Comparison of ENCODE assay signal across 26 cellular contexts in the genomic region with DNA sequence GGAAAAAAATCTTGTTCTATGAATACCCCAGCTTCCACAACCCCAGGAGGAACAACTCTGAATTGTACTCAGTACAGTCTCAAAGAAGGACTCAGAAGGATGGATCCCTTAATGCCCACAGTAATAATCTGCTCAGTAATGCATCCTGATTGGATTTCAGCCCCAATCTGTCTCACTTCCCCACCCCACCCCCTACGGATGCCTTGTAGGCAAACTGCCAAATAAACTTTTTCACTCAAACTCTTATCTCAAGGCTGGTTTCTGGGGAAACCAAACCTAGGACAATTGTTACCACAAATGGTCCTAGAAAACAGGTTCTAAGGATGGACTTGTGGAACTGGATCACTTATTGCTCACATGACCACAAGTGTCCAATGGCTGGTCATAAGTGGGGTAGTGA.
A peak's percentile ranks its signal among the peaks of the same experiment; 100 is the strongest.
DNase-seq lines count a peak whose midpoint lies in the region; ATAC-seq, FAIRE-seq and TF ChIP-seq lines count a peak whose summit lies in the region.
"Had no signal": no experiment of that assay in that cellular context is flagged by ENCODE, and none has a peak within 500 bp of the region (broad histone marks: within the 10 kb centered on the region; RNA-seq: fewer than 3 reads in every experiment).

No MANE protein-coding gene starts in this region.

- no peak for TF ChIP-seq CTCF in K562 (IDR thresholded peaks at IDR 0.05 in 2 of 3, conservative IDR thresholded peaks at IDR 0.05 in 1 of 3; ENCODE audit: insufficient read depth in 2 of 3, low read depth in 1 of 3, low read length in 3 of 3)

- TF ChIP-seq EP300 in K562 (IDR thresholded peaks at IDR 0.05; ENCODE audit: low read length): no peak

- no peaks in the 10 kb centered on the region; a peak in 1 of 5 replicates for H3K4me1 ChIP-seq in K562 (replicated peaks in 1 of 2; ENCODE audit: control insufficient read depth in 2 of 2, insufficient read depth in 2 of 2, low read length in 2 of 2)
- H3K4me1 ChIP-seq: BE2C, BLaER1 had no signal

- intact Hi-C loops in K562 (cut with micrococcal nuclease): loop anchor here (5.0 kb wide), 1 partner anchor 346 kb away; no protein-coding TSS in a partner anchor

- no peak overlapping the region for H3K27ac Mint-ChIP-seq in stimulated activated effector memory CD8-positive, alpha-beta T cell treated with anti-CD3 and anti-CD28 coated beads, Interleukin-12 subunit alpha, Interleukin-12 subunit beta, amount 100 ng/mL, for 72 hours
- H3K27ac Mint-ChIP-seq: CD14-positive monocyte; CD4-positive, alpha-beta memory T cell; CD4-positive, CD25-positive, alpha-beta regulatory T cell; CD8-positive, alpha-beta memory T cell had no signal

- no peak overlapping the region for H3K4me3 Mint-ChIP-seq in stimulated activated effector memory CD8-positive, alpha-beta T cell treated with anti-CD3 and anti-CD28 coated beads, Interleukin-12 subunit alpha, Interleukin-12 subunit beta, amount 100 ng/mL, for 72 hours
- H3K4me3 Mint-ChIP-seq: CD14-positive monocyte; CD4-positive, alpha-beta memory T cell; CD4-positive, CD25-positive, alpha-beta regulatory T cell; CD8-positive, alpha-beta memory T cell had no signal

- in situ Hi-C loops in K562 (cut with MboI): no loop called here

- POLR2A ChIA-PET in K562 (lab: Yijun Ruan, JAX): no interaction called here

- FAIRE-seq in K562 (lab: Jason Lieb, UNC): no peak
- FAIRE-seq: A204.1, GM12878, GM12892, GM18507 had no signal

- no peak overlapping the region for H3K27ac ChIP-seq in K562 (ENCODE audit: extremely low read depth, low read depth, low read length)
- H3K27ac ChIP-seq: BLaER1 had no signal

- H3K27me3 ChIP-seq in K562 (ENCODE audit: control insufficient read depth in 2 of 2, insufficient read depth in 2 of 2, low read length in 2 of 2): no peaks in the 10 kb centered on the region
- H3K27me3 ChIP-seq: BE2C, BLaER1 had no signal

- no peak for TF ChIP-seq POLR2A in K562 (conservative IDR thresholded peaks at IDR 0.05)

- H3K36me3 Mint-ChIP-seq in stimulated activated effector memory CD8-positive, alpha-beta T cell treated with anti-CD3 and anti-CD28 coated beads, Interleukin-12 subunit alpha, Interleukin-12 subunit beta, amount 100 ng/mL, for 72 hours: no peaks in the 10 kb centered on the region
- H3K36me3 Mint-ChIP-seq: CD14-positive monocyte; CD4-positive, alpha-beta memory T cell; CD4-positive, CD25-positive, alpha-beta regulatory T cell; CD8-positive, alpha-beta memory T cell had no signal

- TF ChIP-seq RAD21 in K562 (CRISPR knock-in tag; conservative IDR thresholded peaks at IDR 0.05 in 1 of 2, IDR thresholded peaks at IDR 0.05 in 1 of 2): no peak

- H4K20me1 ChIP-seq in K562 (replicated peaks; ENCODE audit: control insufficient read depth, insufficient read depth, low read length): no peaks in the 10 kb centered on the region; the same call in 1 of the 2 replicates
- H4K20me1 ChIP-seq: BLaER1 had no signal

- no TSS peak for BruUV-seq in K562 (replicated peaks; lab: Mats Ljungman, UMichigan)

- peaks cover 20% of the 10 kb centered on the region; the same call in 2 of the 3 replicates for H3K36me3 ChIP-seq in K562 (ENCODE audit: control insufficient read depth, insufficient read depth, low read length)
- H3K36me3 ChIP-seq: BE2C, BLaER1 had no signal

- H3K9me3 ChIP-seq in K562 (replicated peaks; ENCODE audit: control insufficient read depth, insufficient read depth, low read depth, low read length): no peaks in the 10 kb centered on the region
- H3K9me3 ChIP-seq: BE2C, BLaER1 had no signal

- DNase-seq in NCI-H82 treated with DMSO at 0.1 percent for 48 hours (lab: John Stamatoyannopoulos, UW; ENCODE audit: unreplicated experiment) (peak; percentile 10), K562 (ENCODE audit: extremely low read depth in 1 of 4, low spot score in 3 of 4) (peak; percentile 14 to 52 (median 33))
- no peak for DNase-seq in stimulated activated effector memory CD8-positive, alpha-beta T cell treated with anti-CD3 and anti-CD28 coated beads, Interleukin-12 subunit alpha, Interleukin-12 subunit beta, amount 100 ng/mL, for 72 hours (ENCODE audit: low spot score in 2 of 2)
- DNase-seq in activated CD4-positive, CD25-positive, alpha-beta regulatory T cell (lab: John Stamatoyannopoulos, UW): no peak
- DNase-seq: 8988T; ACHN; BE2C; C1 segment of cervical spinal cord; CD4-positive, alpha-beta memory T cell; CD4-positive, CD25-positive, alpha-beta regulatory T cell; CD8-positive, alpha-beta memory T cell; COR-L47; DMS 273 treated with DMSO at 0.1 percent for 48 hours; DMS153; DMS53; DMS79; DND-41; EL; GDM1 had no signal

- H2AFZ ChIP-seq in K562 (ENCODE audit: low read depth, low read length): no peak overlapping the region

- no peak overlapping the region for H3K4me2 ChIP-seq in K562 (ENCODE audit: insufficient read depth, low read length)
- H3K4me2 ChIP-seq: BLaER1 had no signal

- H3K79me2 ChIP-seq in K562 (ENCODE audit: control insufficient read depth, insufficient read depth, low read length): peaks cover 91% of the 10 kb centered on the region

- H3K9ac ChIP-seq in K562 (ENCODE audit: insufficient read depth in 1 of 2, low read depth in 2 of 2, low read length in 2 of 2): no peak overlapping the region
- H3K9ac ChIP-seq: BLaER1 had no signal

- ATAC-seq in K562: peak; percentile 47
- no peak for ATAC-seq in HG02870 (IDR thresholded peaks at IDR 0.05; ENCODE audit: unreplicated experiment)
- ATAC-seq in stimulated activated effector memory CD8-positive, alpha-beta T cell treated with anti-CD3 and anti-CD28 coated beads, Interleukin-12 subunit alpha, Interleukin-12 subunit beta, amount 100 ng/mL, for 72 hours: no peak
- ATAC-seq: GM12878 had no signal

- no peaks in the 10 kb centered on the region for H3K4me1 Mint-ChIP-seq in stimulated activated effector memory CD8-positive, alpha-beta T cell treated with anti-CD3 and anti-CD28 coated beads, Interleukin-12 subunit alpha, Interleukin-12 subunit beta, amount 100 ng/mL, for 72 hours
- H3K4me1 Mint-ChIP-seq: CD14-positive monocyte; CD4-positive, alpha-beta memory T cell; CD4-positive, CD25-positive, alpha-beta regulatory T cell; CD8-positive, alpha-beta memory T cell had no signal

- H3K4me3 ChIP-seq in K562: no peak overlapping the region
- H3K4me3 ChIP-seq: BLaER1, GM12878 had no signal

- WGBS in K562 (ENCODE audit: insufficient coverage, low coverage, missing lambda C conversion rate): 0% methylated on average over 1 of the region's 1 CpG

- peaks cover under 1% of the 10 kb centered on the region for H3K9me3 Mint-ChIP-seq in stimulated activated effector memory CD8-positive, alpha-beta T cell treated with anti-CD3 and anti-CD28 coated beads, Interleukin-12 subunit alpha, Interleukin-12 subunit beta, amount 100 ng/mL, for 72 hours

- CTCF ChIA-PET in K562 (lab: Yijun Ruan, JAX; ENCODE audit: low intra/inter-chr PET ratio): no interaction called here

- H3K9me1 ChIP-seq in K562 (ENCODE audit: control insufficient read depth, insufficient read depth, low read length): no peaks in the 10 kb centered on the region

TF ChIP-seq in K562, 482 proteins besides CTCF, POLR2A, EP300 and RAD21 (continues in another document):
- TF ChIP-seq, protein P1, sequence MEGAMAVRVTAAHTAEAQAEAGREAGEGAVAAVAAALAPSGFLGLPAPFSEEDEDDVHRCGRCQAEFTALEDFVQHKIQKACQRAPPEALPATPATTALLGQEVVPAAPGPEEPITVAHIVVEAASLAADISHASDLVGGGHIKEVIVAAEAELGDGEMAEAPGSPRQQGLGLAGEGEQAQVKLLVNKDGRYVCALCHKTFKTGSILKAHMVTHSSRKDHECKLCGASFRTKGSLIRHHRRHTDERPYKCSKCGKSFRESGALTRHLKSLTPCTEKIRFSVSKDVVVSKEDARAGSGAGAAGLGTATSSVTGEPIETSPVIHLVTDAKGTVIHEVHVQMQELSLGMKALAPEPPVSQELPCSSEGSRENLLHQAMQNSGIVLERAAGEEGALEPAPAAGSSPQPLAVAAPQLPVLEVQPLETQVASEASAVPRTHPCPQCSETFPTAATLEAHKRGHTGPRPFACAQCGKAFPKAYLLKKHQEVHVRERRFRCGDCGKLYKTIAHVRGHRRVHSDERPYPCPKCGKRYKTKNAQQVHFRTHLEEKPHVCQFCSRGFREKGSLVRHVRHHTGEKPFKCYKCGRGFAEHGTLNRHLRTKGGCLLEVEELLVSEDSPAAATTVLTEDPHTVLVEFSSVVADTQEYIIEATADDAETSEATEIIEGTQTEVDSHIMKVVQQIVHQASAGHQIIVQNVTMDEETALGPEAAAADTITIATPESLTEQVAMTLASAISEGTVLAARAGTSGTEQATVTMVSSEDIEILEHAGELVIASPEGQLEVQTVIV (CRISPR knock-in tag; IDR thresholded peaks at IDR 0.05; ENCODE audit: borderline replicate concordance): no peak
- no peak for TF ChIP-seq ETV1 (tag; conservative IDR thresholded peaks at IDR 0.05; ENCODE audit: low read depth)
- no peak for TF ChIP-seq ZNF124 (CRISPR knock-in tag; IDR thresholded peaks at IDR 0.05)
- TF ChIP-seq HNRNPL (IDR thresholded peaks at IDR 0.05; ENCODE audit: low read depth, low read length): no peak
- peak; percentile 81 for TF ChIP-seq NFIC (IDR thresholded peaks at IDR 0.05)
- no peak for TF ChIP-seq POLR2AphosphoS2 (IDR thresholded peaks at IDR 0.05; ENCODE audit: low read length)
- no peak for TF ChIP-seq TEAD1 (CRISPR knock-in tag; IDR thresholded peaks at IDR 0.05)

Comparison
In these comparisons a context has a peak if more than half of its experiments do, and no peak if none do; other contexts are left out.
1. DNase-seq: peak in NCI-H82 treated with DMSO at 0.1 percent for 48 hours (single experiment) and K562 (4 of 4); none in stimulated activated effector memory CD8-positive, alpha-beta T cell treated with anti-CD3 and anti-CD28 coated beads, Interleukin-12 subunit alpha, Interleukin-12 subunit beta, amount 100 ng/mL, for 72 hours (0 of 2) and activated CD4-positive, CD25-positive, alpha-beta regulatory T cell (0 of 4).